29 cellular contexts compared by ENCODE assay signal in the genomic region with DNA sequence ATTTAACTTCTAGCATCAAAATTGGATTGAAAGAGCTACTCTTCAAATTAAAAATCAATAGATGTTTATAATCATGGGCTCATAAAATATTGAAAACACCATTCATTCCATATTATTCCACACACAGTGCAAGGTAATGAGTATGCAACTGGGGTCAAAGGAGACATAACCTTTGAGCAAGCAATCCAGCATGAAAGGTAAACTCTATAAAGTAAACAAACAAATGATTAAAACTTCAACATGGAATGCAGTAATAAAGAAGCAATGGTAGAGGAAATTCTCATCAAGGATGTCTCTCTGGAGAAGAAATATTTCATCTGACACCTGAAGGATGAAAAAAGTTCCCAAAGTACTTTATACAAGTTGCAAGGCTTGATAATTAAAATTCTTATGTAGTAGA. TPM values are rescaled to one million over a fixed set of nuclear protein-coding genes. Genes with fewer than 3 reads are reported as not detected.
"Had no signal": no experiment of that assay in that cellular context is flagged by ENCODE, and none has a peak within 500 bp of the region (broad histone marks: within the 10 kb centered on the region; RNA-seq: fewer than 3 reads in every experiment).

No MANE protein-coding gene starts in this region.

- ATAC-seq: activated CD8-positive, alpha-beta memory T cell treated with anti-CD3 and anti-CD28 coated beads, Interleukin-2, amount 10 ng/mL, durations not matched to agents 7 days and 5 days; activated CD8-positive, alpha-beta T cell treated with anti-CD3 and anti-CD28 coated beads, Interleukin-2, amount 10 ng/mL, durations not matched to agents 7 days and 5 days; activated naive CD8-positive, alpha-beta T cell treated with anti-CD3 and anti-CD28 coated beads, Interleukin-2, amount 50 U/mL, for 24 hours had no signal

- H3K4me3 ChIP-seq: ascending aorta, cardiac muscle cell had no signal

- H3K36me3 ChIP-seq: ascending aorta, cardiac muscle cell had no signal

- H3K9me3 ChIP-seq: ascending aorta had no signal

- H3K27me3 ChIP-seq: ascending aorta, cardiac muscle cell had no signal

- H3K27ac ChIP-seq: ascending aorta, cardiac muscle cell, VCaP had no signal

- DNase-seq: activated B cell treated with CpG ODN at 0.5 μM for 24 hours; activated CD4-positive, alpha-beta memory T cell treated with anti-CD3 and anti-CD28 coated beads, Interleukin-2, amount 10 ng/mL, durations not matched to agents 7 days and 5 days; activated CD4-positive, alpha-beta T cell treated with anti-CD3 and anti-CD28 coated beads for 4 hours; activated CD4-positive, alpha-beta T cell treated with anti-CD3 and anti-CD28 coated beads, Interleukin-2, amount 10 ng/mL, durations not matched to agents 7 days and 5 days; activated CD4-positive, alpha-beta T cell treated with anti-CD3 and anti-CD28 coated beads, Interleukin-2, amount 50 U/mL, for 48 hours; activated CD4-positive, CD25-positive, alpha-beta regulatory T cell treated with anti-CD3 and anti-CD28 coated beads, Interleukin-2, amount 50 U/mL, for 72 hours; activated CD8-positive, alpha-beta memory T cell treated with anti-CD3 and anti-CD28 coated beads for 24 hours; activated CD8-positive, alpha-beta memory T cell treated with anti-CD3 and anti-CD28 coated beads, Interleukin-2, amount 10 ng/mL, durations not matched to agents 7 days and 5 days; activated CD8-positive, alpha-beta memory T cell treated with anti-CD3 and anti-CD28 coated beads, Interleukin-2, amount 50 U/mL, for 48 hours; activated CD8-positive, alpha-beta T cell treated with anti-CD3 and anti-CD28 coated beads, Interleukin-2, amount 10 ng/mL, durations not matched to agents 7 days and 5 days; activated effector memory CD4-positive, alpha-beta T cell treated with Interleukin-2 at 50 U/mL for 16 hours; activated gamma-delta T cell; activated naive CD4-positive, alpha-beta T cell treated with anti-CD3 and anti-CD28 coated beads, Interleukin-2, amount 10 ng/mL, durations not matched to agents 7 days and 5 days; activated naive CD4-positive, alpha-beta T cell treated with Interleukin-2 at 50 U/mL for 16 hours; activated naive CD8-positive, alpha-beta T cell treated with anti-CD3 and anti-CD28 coated beads, Interleukin-2, amount 10 ng/mL, durations not matched to agents 7 days and 5 days; activated naive CD8-positive, alpha-beta T cell treated with anti-CD3 and anti-CD28 coated beads, Interleukin-2, amount 50 U/mL, for 24 hours; activated T-cell treated with anti-CD3 and anti-CD28 coated beads, Interleukin-2, amount 50 U/mL, for 24 hours; activated T-cell treated with anti-CD3 and anti-CD28 coated beads, Interleukin-2, amount 50 U/mL, for 48 hours; amygdala; anterior cingulate cortex; caudate nucleus; cerebellar nuclear complex; T-helper 1 cell; T-helper 2 cell; T-helper 9 cell had no signal

RNA-seq across cellular contexts. Expression of a gene that starts 25.8 kb away (rescaled TPM):
- total RNA-seq: activated CD4-positive, alpha-beta memory T cell treated with anti-CD3 and anti-CD28 coated beads, Interleukin-2, amount 10 ng/mL, durations not matched to agents 7 days and 5 days; activated CD4-positive, alpha-beta T cell treated with anti-CD3 and anti-CD28 coated beads, Interleukin-2, amount 10 ng/mL, durations not matched to agents 7 days and 5 days; activated CD8-positive, alpha-beta memory T cell treated with anti-CD3 and anti-CD28 coated beads, Interleukin-2, amount 10 ng/mL, durations not matched to agents 7 days and 5 days; activated CD8-positive, alpha-beta T cell treated with anti-CD3 and anti-CD28 coated beads, Interleukin-2, amount 10 ng/mL, durations not matched to agents 7 days and 5 days; activated naive CD8-positive, alpha-beta T cell treated with anti-CD3 and anti-CD28 coated beads, Interleukin-2, amount 10 ng/mL, durations not matched to agents 7 days and 5 days; activated T-helper 2 cell treated with anti-CD3 and anti-CD28 coated beads, Interferon-gamma antibody, Interleukin-2, Interleukin-4, amounts not matched to agents 10 μg/mL and 5 μg/mL and 100 μg/mL, durations not matched to agents 14 hours and 24 hours and 36 hours had no signal
